Comparison of ENCODE assay signal across 9 cellular contexts in genomic region chr12:128783129-128783574, GRCh38. TPM values are rescaled to one million over a fixed set of nuclear protein-coding genes. Genes with fewer than 3 reads are reported as not detected.
DNase-seq lines count a peak whose midpoint lies in the region; ATAC-seq and TF ChIP-seq lines count a peak whose summit lies in the region.
"Had no signal": no experiment of that assay in that cellular context is flagged by ENCODE, and none has a peak within 500 bp of the region (broad histone marks: within the 10 kb centered on the region; RNA-seq: fewer than 3 reads in every experiment).

No MANE protein-coding gene starts in this region.

- no peaks in the 10 kb centered on the region for H3K27me3 ChIP-seq in SJCRH30

- H3K27ac Mint-ChIP-seq in activated naive CD4-positive, alpha-beta T cell treated with anti-CD3 and anti-CD28 coated beads, Interleukin-2, amount 50 U/mL, for 24 hours, result peak overlapping the region; percentile 93
- H3K27ac Mint-ChIP-seq in type B pancreatic cell, result no peak overlapping the region

- TF ChIP-seq CTCF in AG10803 (conservative IDR thresholded peaks at IDR 0.05; ENCODE audit: low read length) (no peak), type B pancreatic cell (conservative IDR thresholded peaks at IDR 0.05) (no peak)

- DNase-seq in AG10803 (ENCODE audit: low read depth), result peak; percentile 23
- peak; percentile 29 for DNase-seq in stimulated activated naive CD8-positive, alpha-beta T cell treated with anti-CD3 and anti-CD28 coated beads, Interleukin-15, Interleukin-2, amounts not matched to agents 100 U/mL and 50 U/mL, for 24 hours
- no peak for DNase-seq in SJCRH30
- no peak for DNase-seq in type B pancreatic cell (ENCODE audit: extremely low spot score, unreplicated experiment)
- DNase-seq in cardiac septum (ENCODE audit: low spot score), result no peak

- no peaks in the 10 kb centered on the region for H3K36me3 ChIP-seq in SJCRH30

- no peaks in the 10 kb centered on the region for H3K36me3 Mint-ChIP-seq in activated naive CD4-positive, alpha-beta T cell treated with anti-CD3 and anti-CD28 coated beads, Interleukin-2, amount 50 U/mL, for 24 hours
- H3K36me3 Mint-ChIP-seq in type B pancreatic cell, result peaks cover 3% of the 10 kb centered on the region

- H3K4me1 ChIP-seq in SJCRH30, result no peaks in the 10 kb centered on the region

- H3K9me3 ChIP-seq in SJCRH30 (replicated peaks), result no peaks in the 10 kb centered on the region

- H3K4me3 ChIP-seq in AG10803 (ENCODE audit: low read length) (peak overlapping the region; percentile 39), SJCRH30 (no peak overlapping the region)

- intact Hi-C loops in cardiac septum (cut with DNase I), result no loop called here

- H3K4me3 Mint-ChIP-seq in activated naive CD4-positive, alpha-beta T cell treated with anti-CD3 and anti-CD28 coated beads, Interleukin-2, amount 50 U/mL, for 24 hours, result peak overlapping the region; percentile 71
- H3K4me3 Mint-ChIP-seq in type B pancreatic cell, result no peak overlapping the region
- H3K4me3 Mint-ChIP-seq: nephron had no signal

- no peaks in the 10 kb centered on the region for H3K9me3 Mint-ChIP-seq in activated naive CD4-positive, alpha-beta T cell treated with anti-CD3 and anti-CD28 coated beads, Interleukin-2, amount 50 U/mL, for 24 hours
- H3K9me3 Mint-ChIP-seq in type B pancreatic cell, result peaks cover 4% of the 10 kb centered on the region

- no peak overlapping the region for H3K27ac ChIP-seq in SJCRH30

- ATAC-seq in GM19452 (IDR thresholded peaks at IDR 0.05; ENCODE audit: unreplicated experiment) (peak; percentile 67), HG03521 (IDR thresholded peaks at IDR 0.05; ENCODE audit: unreplicated experiment) (peak; percentile 58)
- peak; percentile 83 for ATAC-seq in stimulated activated naive CD8-positive, alpha-beta T cell treated with anti-CD3 and anti-CD28 coated beads, Interleukin-15, Interleukin-2, amounts not matched to agents 100 U/mL and 50 U/mL, for 24 hours

- no peaks in the 10 kb centered on the region for H3K27me3 Mint-ChIP-seq in activated naive CD4-positive, alpha-beta T cell treated with anti-CD3 and anti-CD28 coated beads, Interleukin-2, amount 50 U/mL, for 24 hours
- peaks cover 6% of the 10 kb centered on the region for H3K27me3 Mint-ChIP-seq in type B pancreatic cell

- H3K4me1 Mint-ChIP-seq in activated naive CD4-positive, alpha-beta T cell treated with anti-CD3 and anti-CD28 coated beads, Interleukin-2, amount 50 U/mL, for 24 hours, result peaks cover 12% of the 10 kb centered on the region
- peaks cover 6% of the 10 kb centered on the region for H3K4me1 Mint-ChIP-seq in type B pancreatic cell (ENCODE audit: unreplicated experiment)

RNA-seq across cellular contexts. Expression of gene SLC15A4, which starts 40.6 kb away (rescaled TPM):
- 18.7 and 20.6 TPM in 2 replicates for total RNA-seq in SJCRH30 (2014; rRNA removed; shearing (Covaris generic))
- total RNA-seq in type B pancreatic cell (ENCODE audit: low replicate concordance) (24.6 and 28.8 TPM in 2 replicates), cardiac septum (15.8 TPM)

Comparison
In these comparisons a context has a peak if more than half of its experiments do, and no peak if none do; other contexts are left out.
1. DNase-seq: peak in AG10803 (single experiment) and stimulated activated naive CD8-positive, alpha-beta T cell treated with anti-CD3 and anti-CD28 coated beads, Interleukin-15, Interleukin-2, amounts not matched to agents 100 U/mL and 50 U/mL, for 24 hours (single experiment); none in SJCRH30 (0 of 2), type B pancreatic cell (single experiment) and cardiac septum (single experiment).
2. Peak in every context shown above with its lines, with median percentiles within 50 percentile points of each other: ATAC-seq.